ENCODE assay signal across 8 cellular contexts in the genomic region with DNA sequence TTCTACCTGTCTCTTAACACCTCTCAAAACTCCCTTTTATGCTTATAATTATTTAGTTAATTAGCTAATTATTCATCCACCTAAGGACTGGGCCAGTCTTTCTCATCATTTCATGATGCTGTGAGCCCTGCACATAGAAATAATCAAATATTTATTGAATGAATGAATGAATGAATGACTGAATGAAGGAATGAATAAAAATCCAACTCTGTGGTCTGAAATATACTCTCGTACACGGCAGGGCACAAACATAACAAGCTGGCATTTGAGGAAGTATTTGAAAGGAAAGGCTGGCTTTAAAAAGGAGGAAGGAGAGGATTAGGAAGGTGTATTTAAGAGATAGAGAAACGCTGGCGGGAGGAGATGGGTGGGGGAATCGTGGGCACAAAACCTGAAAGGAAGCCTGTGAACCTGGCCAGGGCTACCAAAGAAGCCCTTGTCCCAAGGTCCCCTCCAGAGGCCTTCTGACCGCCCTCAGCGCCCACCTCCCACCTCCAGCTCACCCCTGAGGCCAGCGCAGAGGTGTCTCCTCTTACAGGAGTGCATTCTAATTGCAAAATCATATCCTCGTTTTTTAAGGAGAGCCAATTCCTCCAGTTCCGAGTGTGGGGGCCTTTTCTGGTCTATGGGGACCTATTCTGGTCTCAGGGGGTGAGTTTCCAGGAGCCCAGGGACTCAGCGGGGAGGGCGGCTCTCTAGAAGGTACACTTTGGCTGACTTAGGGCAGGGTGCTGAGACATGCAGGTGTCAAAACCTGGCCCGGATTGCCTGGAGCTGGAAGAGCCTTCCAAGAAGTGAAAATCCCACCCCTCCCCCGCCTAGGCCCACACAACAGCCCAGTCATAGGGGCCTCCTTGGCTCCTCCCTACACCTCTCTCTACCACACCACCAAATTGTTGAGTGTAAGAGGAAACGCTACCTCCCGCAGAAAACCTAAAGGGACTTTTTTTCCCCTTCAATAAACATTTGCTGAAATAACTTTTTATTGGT. TPM values are rescaled to one million over a fixed set of nuclear protein-coding genes. Genes with fewer than 3 reads are reported as not detected.
DNase-seq lines count a peak whose midpoint lies in the region; ATAC-seq and TF ChIP-seq lines count a peak whose summit lies in the region.

No MANE protein-coding gene starts in this region.

- H3K4me1 ChIP-seq in hepatocyte (ENCODE audit: insufficient read depth) (peaks cover 9% of the 10 kb centered on the region), suprapubic skin (peaks cover 15% of the 10 kb centered on the region)

- H2AFZ ChIP-seq in hepatocyte = peak overlapping the region; percentile 36

- WGBS in hepatocyte (ENCODE audit: low lambda C conversion rate, missing lambda C conversion rate) = 20% methylated on average over 16 of the region's 16 CpGs
- WGBS in suprapubic skin = 33% methylated on average over 12 of the region's 16 CpGs

- TF ChIP-seq EP300 in suprapubic skin (IDR thresholded peaks at IDR 0.05) = no peak

- TF ChIP-seq CTCF in WERI-Rb-1 (IDR thresholded peaks at IDR 0.05; ENCODE audit: low read depth, low read length) (no peak), hepatocyte (IDR thresholded peaks at IDR 0.05; ENCODE audit: poor library complexity) (no peak), suprapubic skin (IDR thresholded peaks at IDR 0.05) (no peak)

- H3K79me2 ChIP-seq in hepatocyte = no peaks in the 10 kb centered on the region

- H4K20me1 ChIP-seq in hepatocyte (ENCODE audit: insufficient read depth, poor library complexity, severe bottlenecking) = no peaks in the 10 kb centered on the region

- H3K27ac ChIP-seq in WERI-Rb-1 (peak overlapping the region; percentile 72), hepatocyte (no peak overlapping the region), suprapubic skin (no peak overlapping the region)

- peak overlapping the region; percentile 73 for H3K4me2 ChIP-seq in hepatocyte

- H3K9me3 ChIP-seq in WERI-Rb-1 (ENCODE audit: severe bottlenecking) (no peaks in the 10 kb centered on the region), hepatocyte (ENCODE audit: low read depth) (no peaks in the 10 kb centered on the region), suprapubic skin (no peaks in the 10 kb centered on the region)

- no peaks in the 10 kb centered on the region for H3K9me2 ChIP-seq in hepatocyte (replicated peaks; ENCODE audit: insufficient read depth)

- peak; percentile 95 for ATAC-seq in GM18868 (IDR thresholded peaks at IDR 0.05; ENCODE audit: unreplicated experiment)
- peak; percentile 64 for ATAC-seq in HG03108 (IDR thresholded peaks at IDR 0.05; ENCODE audit: unreplicated experiment)

- no peak for TF ChIP-seq POLR2A in suprapubic skin (IDR thresholded peaks at IDR 0.05)

- H3K4me3 ChIP-seq in WERI-Rb-1 (ENCODE audit: low read depth, low read length) (peak overlapping the region; percentile 52), hepatocyte (no peak overlapping the region), suprapubic skin (no peak overlapping the region)

- peak; percentile 84 for DNase-seq in WERI-Rb-1
- peak; percentile 68 for DNase-seq in hepatocyte (ENCODE audit: low spot score)
- peak; percentile 8 to 60 (median 19) for DNase-seq in stimulated activated CD4-positive, alpha-beta T cell treated with anti-CD3 and anti-CD28 coated beads, TNF-alpha, amount 100 ng/mL, for 24 hours (ENCODE audit: low read depth in 3 of 3)
- DNase-seq in NCI-H187 treated with DMSO at 0.1 percent for 48 hours (lab: John Stamatoyannopoulos, UW) = no peak
- DNase-seq in NCI-H2029 (lab: John Stamatoyannopoulos, UW) = no peak
- no peak for DNase-seq in suprapubic skin (ENCODE audit: low spot score in 2 of 2)

- H3K27me3 ChIP-seq in WERI-Rb-1 (ENCODE audit: insufficient read depth, low read depth, severe bottlenecking) (no peaks in the 10 kb centered on the region), hepatocyte (no peaks in the 10 kb centered on the region), suprapubic skin (no peaks in the 10 kb centered on the region)

- no peaks in the 10 kb centered on the region for H3K36me3 ChIP-seq in WERI-Rb-1
- H3K36me3 ChIP-seq in hepatocyte (replicated peaks; ENCODE audit: insufficient read depth, low read depth) = no peaks in the 10 kb centered on the region
- no peaks in the 10 kb centered on the region for H3K36me3 ChIP-seq in suprapubic skin

RNA-seq across cellular contexts. Expression of a gene that starts 8.7 kb away (rescaled TPM):
- total RNA-seq in hepatocyte = 68.9 and 89.0 TPM in 2 replicates
- polyA plus RNA-seq in hepatocyte = 79.9 and 85.4 TPM in 2 replicates
- total RNA-seq in suprapubic skin = 10 to 100 TPM; 36.0 to 72.7 (median 50.4) TPM

Comparison
In these comparisons a context has a peak if more than half of its experiments do, and no peak if none do; other contexts are left out.
1. DNase-seq: peak in WERI-Rb-1 (single experiment), hepatocyte (single experiment) and stimulated activated CD4-positive, alpha-beta T cell treated with anti-CD3 and anti-CD28 coated beads, TNF-alpha, amount 100 ng/mL, for 24 hours (3 of 3); none in NCI-H187 treated with DMSO at 0.1 percent for 48 hours (single experiment), NCI-H2029 (single experiment) and suprapubic skin (0 of 2).